Comparison of ENCODE assay signal across 23 cellular contexts in the genomic region with DNA sequence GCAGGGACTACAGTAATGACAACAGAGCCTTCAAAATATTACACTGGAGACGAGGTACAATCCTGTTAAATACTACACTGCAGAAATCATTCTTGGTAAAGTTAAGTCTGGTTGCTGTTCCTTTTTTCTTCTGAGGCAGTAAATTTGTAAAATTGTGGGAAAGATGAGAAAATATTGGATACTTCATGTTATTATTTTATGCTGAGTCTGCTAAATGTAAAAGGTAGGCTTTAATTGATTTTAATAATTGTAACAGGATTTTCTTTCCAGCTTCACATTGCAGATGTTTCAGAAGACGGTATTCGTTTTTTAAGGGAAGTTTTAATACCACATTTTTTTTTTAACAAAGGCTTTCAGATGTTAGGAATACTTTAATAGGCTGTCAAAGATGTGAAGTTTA.
"Had no signal": no experiment of that assay in that cellular context is flagged by ENCODE, and none has a peak within 500 bp of the region (broad histone marks: within the 10 kb centered on the region; RNA-seq: fewer than 3 reads in every experiment).

No MANE protein-coding gene starts in this region.

- H3K27me3 ChIP-seq: ascending aorta, body of pancreas had no signal

- H3K4me3 Mint-ChIP-seq: activated CD4-positive, alpha-beta memory T cell treated with anti-CD3 and anti-CD28 coated beads, Interleukin-2, amount 10 ng/mL, durations not matched to agents 7 days and 5 days; activated CD4-positive, alpha-beta T cell treated with anti-CD3 and anti-CD28 coated beads for 36 hours; activated T-cell treated with anti-CD3 and anti-CD28 coated beads, Interleukin-2, amount 50 U/mL, for 72 hours; T-cell had no signal

- H3K9me3 ChIP-seq: ascending aorta, body of pancreas had no signal

- H3K9me3 Mint-ChIP-seq: activated CD4-positive, alpha-beta memory T cell treated with anti-CD3 and anti-CD28 coated beads, Interleukin-2, amount 10 ng/mL, durations not matched to agents 7 days and 5 days; activated T-cell treated with anti-CD3 and anti-CD28 coated beads, Interleukin-2, amount 50 U/mL, for 72 hours; activated T-helper 2 cell treated with anti-CD3 and anti-CD28 coated beads, Interferon-gamma antibody, Interleukin-2, Interleukin-4, amounts not matched to agents 10 μg/mL and 5 μg/mL and 100 μg/mL, durations not matched to agents 14 hours and 24 hours and 36 hours; T-cell had no signal

- H3K27ac Mint-ChIP-seq: activated CD4-positive, alpha-beta memory T cell treated with anti-CD3 and anti-CD28 coated beads, Interleukin-2, amount 10 ng/mL, durations not matched to agents 7 days and 5 days; activated CD4-positive, alpha-beta T cell treated with anti-CD3 and anti-CD28 coated beads for 36 hours; activated T-helper 2 cell treated with anti-CD3 and anti-CD28 coated beads, Interferon-gamma antibody, Interleukin-2, Interleukin-4, amounts not matched to agents 10 μg/mL and 5 μg/mL and 100 μg/mL, durations not matched to agents 14 hours and 24 hours and 36 hours had no signal

- H3K27me3 Mint-ChIP-seq: activated CD4-positive, alpha-beta memory T cell treated with anti-CD3 and anti-CD28 coated beads, Interleukin-2, amount 10 ng/mL, durations not matched to agents 7 days and 5 days; activated CD4-positive, alpha-beta T cell treated with anti-CD3 and anti-CD28 coated beads for 36 hours; T-cell had no signal

- DNase-seq: activated CD4-positive, alpha-beta memory T cell treated with anti-CD3 and anti-CD28 coated beads, Interleukin-2, amount 10 ng/mL, durations not matched to agents 7 days and 5 days; activated CD4-positive, alpha-beta T cell treated with anti-CD3 and anti-CD28 coated beads for 36 hours; activated CD4-positive, alpha-beta T cell treated with anti-CD3 and anti-CD28 coated beads, Interleukin-2, amount 50 U/mL, for 1 hour; activated gamma-delta T cell treated with Interleukin-2 at 50 U/mL for 16 hours; activated naive CD4-positive, alpha-beta T cell treated with anti-CD3 and anti-CD28 coated beads, Interleukin-2, amount 50 U/mL, for 16 hours; activated T-cell treated with anti-CD3 and anti-CD28 coated beads for 4 hours; activated T-cell treated with anti-CD3 and anti-CD28 coated beads, Interleukin-2, amount 50 U/mL, for 72 hours; body of pancreas; central memory CD4-positive, alpha-beta T cell; NCI-H1092 treated with DMSO at 0.1 percent for 48 hours; NCI-H1417 treated with DMSO at 0.1 percent for 48 hours; NCI-H1694; NCI-H2029; NCI-H2107; NCI-H2171 treated with DMSO at 0.1 percent for 48 hours; NCI-H226; NCI-H526; NCI-H774; SIG-M5; T-cell; WERI-Rb-1 had no signal

- H3K4me1 ChIP-seq: ascending aorta, body of pancreas had no signal

- ATAC-seq: activated CD4-positive, alpha-beta T cell treated with anti-CD3 and anti-CD28 coated beads for 36 hours; activated T-cell treated with anti-CD3 and anti-CD28 coated beads, Interleukin-2, amount 50 U/mL, for 72 hours; body of pancreas; T-cell had no signal

- H3K4me3 ChIP-seq: ascending aorta, body of pancreas had no signal

- H3K4me1 Mint-ChIP-seq: activated CD4-positive, alpha-beta memory T cell treated with anti-CD3 and anti-CD28 coated beads, Interleukin-2, amount 10 ng/mL, durations not matched to agents 7 days and 5 days; activated CD4-positive, alpha-beta T cell treated with anti-CD3 and anti-CD28 coated beads for 36 hours had no signal

- H3K27ac ChIP-seq: ascending aorta, body of pancreas, WERI-Rb-1 had no signal
